Comparison of ENCODE assay signal across 7 cellular contexts in genomic region chr3:32308378-32308777, GRCh38.
"Had no signal": no experiment of that assay in that cellular context is flagged by ENCODE, and none has a peak within 500 bp of the region (broad histone marks: within the 10 kb centered on the region; RNA-seq: fewer than 3 reads in every experiment).

No MANE protein-coding gene starts in this region.

- DNase-seq: IMR-90, KBM-7, KG1 had no signal

- H3K27ac Mint-ChIP-seq: IgD-negative memory B cell had no signal

- H3K4me2 ChIP-seq: KMS-11 had no signal

- H3K9ac ChIP-seq: KMS-11 had no signal

- H3K36me3 Mint-ChIP-seq: IgD-negative memory B cell had no signal

- H3K27ac ChIP-seq: HL-60, KMS-11 had no signal

- FAIRE-seq: HTR-8/SVneo had no signal

- H3K4me3 Mint-ChIP-seq: IgD-negative memory B cell had no signal
